Comparison of ENCODE assay signal across 8 cellular contexts in the genomic region with DNA sequence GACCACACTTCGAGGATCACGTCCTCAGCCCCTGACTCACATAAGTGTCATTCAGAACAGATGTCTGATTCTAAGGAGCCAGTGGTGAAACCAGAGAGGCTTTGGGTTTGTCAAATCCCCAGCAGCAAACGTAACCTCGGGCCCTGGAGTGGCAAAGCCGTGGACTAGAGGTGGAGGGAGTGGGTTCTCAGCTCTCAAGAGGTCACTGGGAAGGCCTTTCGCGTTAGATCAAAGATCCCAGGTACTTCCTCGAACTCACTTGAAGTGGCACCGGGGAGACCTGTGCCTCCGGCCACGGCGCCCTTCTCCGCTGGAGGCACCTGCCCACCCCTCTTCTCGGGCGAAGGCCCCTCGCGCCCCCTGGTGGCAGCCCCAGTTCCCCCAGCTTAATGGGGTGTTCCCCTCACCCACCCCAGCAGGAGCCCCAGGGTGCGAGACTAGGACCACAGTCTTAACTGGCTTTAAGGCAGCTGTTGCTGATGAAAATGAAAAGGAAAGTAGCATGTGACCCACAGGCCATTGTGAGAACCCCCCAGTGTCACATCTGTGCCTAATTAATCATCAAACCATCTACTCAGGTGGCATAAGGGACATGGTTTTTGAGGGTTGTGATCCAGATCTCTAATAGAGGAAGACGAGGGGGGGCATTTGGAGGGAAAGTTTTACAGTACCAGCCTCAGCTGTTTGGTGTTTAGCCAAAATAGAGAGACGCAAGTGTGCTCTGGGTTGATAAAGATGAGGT. TPM values are rescaled to one million over a fixed set of nuclear protein-coding genes. Genes with fewer than 3 reads are reported as not detected.
DNase-seq lines count a peak whose midpoint lies in the region; ATAC-seq and TF ChIP-seq lines count a peak whose summit lies in the region.

No MANE protein-coding gene starts in this region.

- no peaks in the 10 kb centered on the region for H3K27me3 ChIP-seq in CD8-positive, alpha-beta T cell (ENCODE audit: insufficient read depth, low read length)
- peaks cover 53% of the 10 kb centered on the region for H3K27me3 ChIP-seq in gastroesophageal sphincter
- H3K27me3 ChIP-seq in thyroid gland = no peaks in the 10 kb centered on the region

- peak; percentile 79 for TF ChIP-seq CTCF in CD8-positive, alpha-beta T cell (IDR thresholded peaks at IDR 0.05)
- TF ChIP-seq CTCF in gastroesophageal sphincter (IDR thresholded peaks at IDR 0.05) = peak; percentile 33 to 75 (median 45)
- TF ChIP-seq CTCF in osteocyte (IDR thresholded peaks at IDR 0.05) = peak; percentile 94
- TF ChIP-seq CTCF in thyroid gland (IDR thresholded peaks at IDR 0.05) = peak; percentile 75 to 85 (median 82)

- TF ChIP-seq EP300 in gastroesophageal sphincter (IDR thresholded peaks at IDR 0.05) = no peak

- intact Hi-C loops in CD8-positive, alpha-beta T cell (cut with DNase I, micrococcal nuclease) = loop anchor here (1.0 to 10.0 kb wide), 3 partner anchors 270 to 497 kb away; no protein-coding TSS in a partner anchor
- intact Hi-C loops in thyroid gland (cut with DNase I) = loop anchor here (10.0 kb wide), 2 partner anchors 150 to 290 kb away; no protein-coding TSS in a partner anchor

- peaks cover 16% of the 10 kb centered on the region for H3K4me1 Mint-ChIP-seq in CD8-positive, alpha-beta T cell (ENCODE audit: low read depth)
- peaks cover 15% of the 10 kb centered on the region for H3K4me1 Mint-ChIP-seq in osteocyte (ENCODE audit: unreplicated experiment)

- no peak overlapping the region for H3K27ac Mint-ChIP-seq in CD8-positive, alpha-beta T cell
- no peak overlapping the region for H3K27ac Mint-ChIP-seq in osteocyte (ENCODE audit: unreplicated experiment)

- ATAC-seq in CD8-positive, alpha-beta T cell = peak; percentile 88
- ATAC-seq in GM19452 (IDR thresholded peaks at IDR 0.05; ENCODE audit: unreplicated experiment) (peak; percentile 73), gastroesophageal sphincter (no peak)

- H3K36me3 Mint-ChIP-seq in CD8-positive, alpha-beta T cell = no peaks in the 10 kb centered on the region
- H3K36me3 Mint-ChIP-seq in osteocyte (ENCODE audit: unreplicated experiment) = no peaks in the 10 kb centered on the region

- H3K4me1 ChIP-seq in CD8-positive, alpha-beta T cell (ENCODE audit: insufficient read depth, low read length) = peaks cover 10% of the 10 kb centered on the region
- peaks cover 0 to 19% (median 6%) of the 10 kb centered on the region in 3 donors for H3K4me1 ChIP-seq in gastroesophageal sphincter
- H3K4me1 ChIP-seq in thyroid gland = peaks cover 3 to 14% of the 10 kb centered on the region in 2 donors

- no peaks in the 10 kb centered on the region for H3K36me3 ChIP-seq in CD8-positive, alpha-beta T cell (ENCODE audit: insufficient read depth, low read length)
- H3K36me3 ChIP-seq in gastroesophageal sphincter (no peaks in the 10 kb centered on the region), thyroid gland (no peaks in the 10 kb centered on the region)

- WGBS in gastroesophageal sphincter (ENCODE audit: low coverage in 1 of 2), 2 donors = 27 to 67% methylated on average over 2 to 3 of the region's 20 CpGs
- 14 to 21% methylated on average over 8 to 15 of the region's 20 CpGs for WGBS in thyroid gland, 2 donors

- CTCF ChIA-PET in CD8-positive, alpha-beta T cell (lab: Charles Lee) = interaction anchor here (0.7 to 2.5 kb wide), 16 partner anchors 9 to 538 kb away, joined by 3 to 26 read pairs (median 3); no protein-coding TSS in a partner anchor

- H3K4me3 ChIP-seq in CD8-positive, alpha-beta T cell (ENCODE audit: low read depth, low read length) = peak overlapping the region; percentile 66
- peak overlapping the region in 1 of 2 donors; percentile 46 for H3K4me3 ChIP-seq in gastroesophageal sphincter
- H3K4me3 ChIP-seq in thyroid gland (replicated peaks in 1 of 3) = peak overlapping the region in 2 of 3 donors; percentile 30

- peaks cover 16% of the 10 kb centered on the region for H3K27me3 Mint-ChIP-seq in CD8-positive, alpha-beta T cell (ENCODE audit: low read depth)
- H3K27me3 Mint-ChIP-seq in osteocyte (ENCODE audit: unreplicated experiment) = peaks cover 56% of the 10 kb centered on the region

- no peak overlapping the region for H3K27ac ChIP-seq in CD8-positive, alpha-beta T cell (ENCODE audit: low read depth, low read length)
- H3K27ac ChIP-seq in gastroesophageal sphincter (no peak overlapping the region), thyroid gland (no peak overlapping the region)

- peak; percentile 66 to 87 (median 79) for DNase-seq in CD8-positive, alpha-beta T cell
- peak; percentile 76 for DNase-seq in HK-2 (ENCODE audit: unreplicated experiment)
- peak; percentile 73 for DNase-seq in RPMI8226
- peak; percentile 68 for DNase-seq in activated effector memory CD4-positive, alpha-beta T cell treated with Interleukin-2 at 50 U/mL for 16 hours
- DNase-seq in osteocyte (ENCODE audit: extremely low spot score, unreplicated experiment) = peak; percentile 91
- DNase-seq in thyroid gland = peak; percentile 81 to 87

- POLR2A ChIA-PET in CD8-positive, alpha-beta T cell (lab: Charles Lee) = no interaction called here

- no peaks in the 10 kb centered on the region for H3K9me3 ChIP-seq in CD8-positive, alpha-beta T cell (ENCODE audit: low read length)
- H3K9me3 ChIP-seq in gastroesophageal sphincter (no peaks in the 10 kb centered on the region), thyroid gland (no peaks in the 10 kb centered on the region)

- TF ChIP-seq POLR2A in gastroesophageal sphincter (IDR thresholded peaks at IDR 0.05) (no peak), thyroid gland (IDR thresholded peaks at IDR 0.05) (no peak)

- no peaks in the 10 kb centered on the region for H3K9me3 Mint-ChIP-seq in CD8-positive, alpha-beta T cell
- no peaks in the 10 kb centered on the region for H3K9me3 Mint-ChIP-seq in osteocyte (ENCODE audit: unreplicated experiment)

- H3K4me3 Mint-ChIP-seq in CD8-positive, alpha-beta T cell = peak overlapping the region; percentile 78
- peak overlapping the region; percentile 74 for H3K4me3 Mint-ChIP-seq in osteocyte (ENCODE audit: unreplicated experiment)

RNA-seq across cellular contexts. Expression of a gene that starts 0.7 kb away (rescaled TPM):
- total RNA-seq in CD8-positive, alpha-beta T cell = under 1 TPM; 0.08 to 0.14 TPM
- total RNA-seq in gastroesophageal sphincter (1 to 10 TPM in 1 of 4 donors, under 1 TPM in 2, not detected in 1; 0.23 to 2.5 (median 0.40) TPM), osteocyte (0.16 and 0.18 TPM in 2 replicates), thyroid gland (1 to 10 TPM in 1 of 4 donors, under 1 TPM in 2, not detected in 1; 0.27 to 1.0 (median 0.78) TPM)
